In genomic region chr5:105630803-105631202, GRCh38 we compare ENCODE assay signal across 1 cellular context.
TF ChIP-seq lines count a peak whose summit lies in the region.

No MANE protein-coding gene starts in this region.

TF ChIP-seq in GM23338, 12 proteins besides CTCF, POLR2A, EP300 and RAD21 (continued from another document):
- TF ChIP-seq REST (IDR thresholded peaks at IDR 0.05; ENCODE audit: unreplicated experiment) (no peak), ZNF331 (CRISPR knock-in tag; IDR thresholded peaks at IDR 0.05; ENCODE audit: low read depth) (no peak), ZNF114 (CRISPR knock-in tag; IDR thresholded peaks at IDR 0.05) (no peak), CREB1 (CRISPR knock-in tag; IDR thresholded peaks at IDR 0.05; ENCODE audit: low read depth) (no peak), STAT1 (IDR thresholded peaks at IDR 0.05; ENCODE audit: unreplicated experiment) (no peak), EZH2 (IDR thresholded peaks at IDR 0.05; ENCODE audit: low read depth, unreplicated experiment) (no peak), POLR2AphosphoS5 (IDR thresholded peaks at IDR 0.05; ENCODE audit: low read depth) (no peak), EZH2phosphoT487 (IDR thresholded peaks at IDR 0.05; ENCODE audit: unreplicated experiment) (no peak), JUNB (IDR thresholded peaks at IDR 0.05; ENCODE audit: unreplicated experiment) (no peak)
- TF ChIP-seq, protein P1, sequence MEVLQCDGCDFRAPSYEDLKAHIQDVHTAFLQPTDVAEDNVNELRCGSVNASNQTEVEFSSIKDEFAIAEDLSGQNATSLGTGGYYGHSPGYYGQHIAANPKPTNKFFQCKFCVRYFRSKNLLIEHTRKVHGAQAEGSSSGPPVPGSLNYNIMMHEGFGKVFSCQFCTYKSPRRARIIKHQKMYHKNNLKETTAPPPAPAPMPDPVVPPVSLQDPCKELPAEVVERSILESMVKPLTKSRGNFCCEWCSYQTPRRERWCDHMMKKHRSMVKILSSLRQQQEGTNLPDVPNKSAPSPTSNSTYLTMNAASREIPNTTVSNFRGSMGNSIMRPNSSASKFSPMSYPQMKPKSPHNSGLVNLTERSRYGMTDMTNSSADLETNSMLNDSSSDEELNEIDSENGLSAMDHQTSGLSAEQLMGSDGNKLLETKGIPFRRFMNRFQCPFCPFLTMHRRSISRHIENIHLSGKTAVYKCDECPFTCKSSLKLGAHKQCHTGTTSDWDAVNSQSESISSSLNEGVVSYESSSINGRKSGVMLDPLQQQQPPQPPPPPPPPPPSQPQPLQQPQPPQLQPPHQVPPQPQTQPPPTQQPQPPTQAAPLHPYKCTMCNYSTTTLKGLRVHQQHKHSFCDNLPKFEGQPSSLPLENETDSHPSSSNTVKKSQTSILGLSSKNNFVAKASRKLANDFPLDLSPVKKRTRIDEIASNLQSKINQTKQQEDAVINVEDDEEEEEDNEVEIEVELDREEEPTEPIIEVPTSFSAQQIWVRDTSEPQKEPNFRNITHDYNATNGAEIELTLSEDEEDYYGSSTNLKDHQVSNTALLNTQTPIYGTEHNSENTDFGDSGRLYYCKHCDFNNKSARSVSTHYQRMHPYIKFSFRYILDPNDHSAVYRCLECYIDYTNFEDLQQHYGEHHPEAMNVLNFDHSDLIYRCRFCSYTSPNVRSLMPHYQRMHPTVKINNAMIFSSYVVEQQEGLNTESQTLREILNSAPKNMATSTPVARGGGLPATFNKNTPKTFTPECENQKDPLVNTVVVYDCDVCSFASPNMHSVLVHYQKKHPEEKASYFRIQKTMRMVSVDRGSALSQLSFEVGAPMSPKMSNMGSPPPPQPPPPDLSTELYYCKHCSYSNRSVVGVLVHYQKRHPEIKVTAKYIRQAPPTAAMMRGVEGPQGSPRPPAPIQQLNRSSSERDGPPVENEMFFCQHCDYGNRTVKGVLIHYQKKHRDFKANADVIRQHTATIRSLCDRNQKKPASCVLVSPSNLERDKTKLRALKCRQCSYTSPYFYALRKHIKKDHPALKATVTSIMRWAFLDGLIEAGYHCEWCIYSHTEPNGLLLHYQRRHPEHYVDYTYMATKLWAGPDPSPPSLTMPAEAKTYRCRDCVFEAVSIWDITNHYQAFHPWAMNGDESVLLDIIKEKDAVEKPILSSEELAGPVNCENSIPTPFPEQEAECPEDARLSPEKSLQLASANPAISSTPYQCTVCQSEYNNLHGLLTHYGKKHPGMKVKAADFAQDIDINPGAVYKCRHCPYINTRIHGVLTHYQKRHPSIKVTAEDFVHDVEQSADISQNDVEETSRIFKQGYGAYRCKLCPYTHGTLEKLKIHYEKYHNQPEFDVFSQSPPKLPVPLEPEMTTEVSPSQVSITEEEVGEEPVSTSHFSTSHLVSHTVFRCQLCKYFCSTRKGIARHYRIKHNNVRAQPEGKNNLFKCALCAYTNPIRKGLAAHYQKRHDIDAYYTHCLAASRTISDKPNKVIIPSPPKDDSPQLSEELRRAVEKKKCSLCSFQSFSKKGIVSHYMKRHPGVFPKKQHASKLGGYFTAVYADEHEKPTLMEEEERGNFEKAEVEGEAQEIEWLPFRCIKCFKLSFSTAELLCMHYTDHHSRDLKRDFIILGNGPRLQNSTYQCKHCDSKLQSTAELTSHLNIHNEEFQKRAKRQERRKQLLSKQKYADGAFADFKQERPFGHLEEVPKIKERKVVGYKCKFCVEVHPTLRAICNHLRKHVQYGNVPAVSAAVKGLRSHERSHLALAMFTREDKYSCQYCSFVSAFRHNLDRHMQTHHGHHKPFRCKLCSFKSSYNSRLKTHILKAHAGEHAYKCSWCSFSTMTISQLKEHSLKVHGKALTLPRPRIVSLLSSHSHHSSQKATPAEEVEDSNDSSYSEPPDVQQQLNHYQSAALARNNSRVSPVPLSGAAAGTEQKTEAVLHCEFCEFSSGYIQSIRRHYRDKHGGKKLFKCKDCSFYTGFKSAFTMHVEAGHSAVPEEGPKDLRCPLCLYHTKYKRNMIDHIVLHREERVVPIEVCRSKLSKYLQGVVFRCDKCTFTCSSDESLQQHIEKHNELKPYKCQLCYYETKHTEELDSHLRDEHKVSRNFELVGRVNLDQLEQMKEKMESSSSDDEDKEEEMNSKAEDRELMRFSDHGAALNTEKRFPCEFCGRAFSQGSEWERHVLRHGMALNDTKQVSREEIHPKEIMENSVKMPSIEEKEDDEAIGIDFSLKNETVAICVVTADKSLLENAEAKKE (CRISPR knock-in tag; IDR thresholded peaks at IDR 0.05): no peak
- TF ChIP-seq, protein P2, sequence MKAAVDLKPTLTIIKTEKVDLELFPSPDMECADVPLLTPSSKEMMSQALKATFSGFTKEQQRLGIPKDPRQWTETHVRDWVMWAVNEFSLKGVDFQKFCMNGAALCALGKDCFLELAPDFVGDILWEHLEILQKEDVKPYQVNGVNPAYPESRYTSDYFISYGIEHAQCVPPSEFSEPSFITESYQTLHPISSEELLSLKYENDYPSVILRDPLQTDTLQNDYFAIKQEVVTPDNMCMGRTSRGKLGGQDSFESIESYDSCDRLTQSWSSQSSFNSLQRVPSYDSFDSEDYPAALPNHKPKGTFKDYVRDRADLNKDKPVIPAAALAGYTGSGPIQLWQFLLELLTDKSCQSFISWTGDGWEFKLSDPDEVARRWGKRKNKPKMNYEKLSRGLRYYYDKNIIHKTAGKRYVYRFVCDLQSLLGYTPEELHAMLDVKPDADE (IDR thresholded peaks at IDR 0.05): no peak
